Comparison of ENCODE assay signal across 28 cellular contexts in the genomic region with DNA sequence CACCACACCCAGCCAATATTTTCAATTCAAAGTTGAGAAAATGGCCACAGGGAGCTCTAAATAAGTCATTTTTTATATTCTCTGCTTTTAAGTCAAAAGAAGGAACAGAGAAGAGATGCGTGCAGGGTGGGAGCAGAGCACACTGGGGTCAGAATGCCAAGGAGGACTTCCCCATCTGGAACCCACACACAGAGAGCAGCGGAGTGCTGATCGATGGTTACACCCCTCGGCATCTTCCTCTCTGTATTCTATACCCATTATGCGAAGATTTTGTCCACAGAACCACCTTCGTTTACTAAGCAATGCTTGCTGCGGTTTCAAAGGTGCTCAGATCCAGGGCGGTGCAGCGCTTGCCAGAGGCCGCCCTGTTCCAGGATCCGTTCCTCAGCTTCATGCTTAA.
"Had no signal": no experiment of that assay in that cellular context is flagged by ENCODE, and none has a peak within 500 bp of the region (broad histone marks: within the 10 kb centered on the region; RNA-seq: fewer than 3 reads in every experiment).

No MANE protein-coding gene starts in this region.

- ATAC-seq: left colon; mucosa of descending colon; naive thymus-derived CD4-positive, alpha-beta T cell; natural killer cell treated with Interleukin-12 subunit alpha and Interleukin-12 subunit beta and Interleukin-15 and Interleukin-18, amount 100 ng/mL, for 72 hours; pancreas; right cardiac atrium; sciatic nerve had no signal

- H3K27ac Mint-ChIP-seq: mesothelial cell of epicardium; naive thymus-derived CD4-positive, alpha-beta T cell; natural killer cell treated with Interleukin-12 subunit alpha and Interleukin-12 subunit beta and Interleukin-15 and Interleukin-18, amount 100 ng/mL, for 72 hours; stimulated activated naive CD8-positive, alpha-beta T cell treated with anti-CD3 and anti-CD28 coated beads, Interleukin-15, Interleukin-2, amounts not matched to agents 100 ng/mL and 50 ng/mL, for 24 hours; type B pancreatic cell had no signal

- H3K4me3 Mint-ChIP-seq: mesothelial cell of epicardium; naive thymus-derived CD4-positive, alpha-beta T cell; natural killer cell treated with Interleukin-12 subunit alpha and Interleukin-12 subunit beta and Interleukin-15 and Interleukin-18, amount 100 ng/mL, for 72 hours; stimulated activated naive CD8-positive, alpha-beta T cell treated with anti-CD3 and anti-CD28 coated beads, Interleukin-15, Interleukin-2, amounts not matched to agents 100 ng/mL and 50 ng/mL, for 24 hours; type B pancreatic cell had no signal

- H3K27me3 ChIP-seq: pancreas, suprapubic skin, tibial nerve, vagina had no signal

- H3K4me1 ChIP-seq: prostate gland, suprapubic skin, tibial nerve had no signal

- H3K9me3 Mint-ChIP-seq: mesothelial cell of epicardium; naive thymus-derived CD4-positive, alpha-beta T cell; natural killer cell treated with Interleukin-12 subunit alpha and Interleukin-12 subunit beta and Interleukin-15 and Interleukin-18, amount 100 ng/mL, for 72 hours; stimulated activated naive CD8-positive, alpha-beta T cell treated with anti-CD3 and anti-CD28 coated beads, Interleukin-15, Interleukin-2, amounts not matched to agents 100 ng/mL and 50 ng/mL, for 24 hours; type B pancreatic cell had no signal

- H3K9me3 ChIP-seq: left ventricle myocardium inferior, mucosa of descending colon, pancreas, prostate gland, suprapubic skin, thoracic aorta, tibial nerve, vagina had no signal

- H3K4me3 ChIP-seq: left ventricle myocardium inferior, lung, mucosa of descending colon, pancreas, prostate gland, skin epidermis, suprapubic skin, thoracic aorta, tibial nerve, vagina had no signal

- H3K27me3 Mint-ChIP-seq: naive thymus-derived CD4-positive, alpha-beta T cell; natural killer cell treated with Interleukin-12 subunit alpha and Interleukin-12 subunit beta and Interleukin-15 and Interleukin-18, amount 100 ng/mL, for 72 hours; stimulated activated naive CD8-positive, alpha-beta T cell treated with anti-CD3 and anti-CD28 coated beads, Interleukin-15, Interleukin-2, amounts not matched to agents 100 ng/mL and 50 ng/mL, for 24 hours; type B pancreatic cell had no signal

- H3K36me3 ChIP-seq: left ventricle myocardium inferior, pancreas, prostate gland, thoracic aorta, vagina had no signal

- H3K36me3 Mint-ChIP-seq: mesothelial cell of epicardium; natural killer cell treated with Interleukin-12 subunit alpha and Interleukin-12 subunit beta and Interleukin-15 and Interleukin-18, amount 100 ng/mL, for 72 hours; type B pancreatic cell had no signal

- H3K27ac ChIP-seq: left ventricle myocardium inferior, pancreas, prostate gland, skin epidermis, suprapubic skin, thoracic aorta, tibial nerve, vagina had no signal

- DNase-seq: hypothalamus; kidney; left colon; left ventricle myocardium inferior; mesendoderm; mucosa of descending colon; naive thymus-derived CD4-positive, alpha-beta T cell; nucleus accumbens; pancreas; retina; right cardiac atrium; stimulated activated CD4-positive, alpha-beta T cell treated with anti-CD3 and anti-CD28 coated beads, Interleukin-12 subunit alpha, Interleukin-12 subunit beta, amount 100 ng/mL, for 4 hours; stimulated activated CD4-positive, alpha-beta T cell treated with anti-CD3 and anti-CD28 coated beads, Interleukin-15, amount 100 ng/mL, for 24 hours; stimulated activated CD4-positive, alpha-beta T cell treated with anti-CD3 and anti-CD28 coated beads, Interleukin-2, amount 100 ng/mL, for 24 hours; stimulated activated CD4-positive, alpha-beta T cell treated with anti-CD3 and anti-CD28 coated beads, Interleukin-4, amount 100 ng/mL, for 1 hour; stimulated activated naive CD4-positive, alpha-beta T cell had no signal
